In genomic region chr15:85417276-85417675, GRCh38 we compare ENCODE assay signal across 33 cellular contexts. TPM values are rescaled to one million over a fixed set of nuclear protein-coding genes. Genes with fewer than 3 reads are reported as not detected.
A peak's percentile ranks its signal among the peaks of the same experiment; 100 is the strongest.
DNase-seq lines count a peak whose midpoint lies in the region; ATAC-seq, FAIRE-seq and TF ChIP-seq lines count a peak whose summit lies in the region.
"Had no signal": no experiment of that assay in that cellular context is flagged by ENCODE, and none has a peak within 500 bp of the region (broad histone marks: within the 10 kb centered on the region; RNA-seq: fewer than 3 reads in every experiment).

No MANE protein-coding gene starts in this region.

- no peaks in the 10 kb centered on the region for H3K27me3 ChIP-seq in RWPE2 (ENCODE audit: insufficient read depth, poor library complexity, severe bottlenecking)
- no peaks in the 10 kb centered on the region for H3K27me3 ChIP-seq in pancreas
- no peaks in the 10 kb centered on the region for H3K27me3 ChIP-seq in right atrium auricular region
- H3K27me3 ChIP-seq in gastroesophageal sphincter = no peaks in the 10 kb centered on the region
- H3K27me3 ChIP-seq: BLaER1 treated with 17β-estradiol and CSF1 and Interleukin-3, amounts not matched to agents 10 nM and 100 nM; MG63 had no signal

- H3K4me3 ChIP-seq in RWPE2 (ENCODE audit: severe bottlenecking) = no peak overlapping the region
- H3K4me3 ChIP-seq in pancreas = no peak overlapping the region
- H3K4me3 ChIP-seq in right atrium auricular region = no peak overlapping the region
- H3K4me3 ChIP-seq in gastroesophageal sphincter = no peak overlapping the region
- H3K4me3 ChIP-seq: BLaER1 treated with 17β-estradiol and CSF1 and Interleukin-3, amounts not matched to agents 10 nM and 100 nM; GM12878; MG63; PC-9 had no signal

- H3K27ac ChIP-seq in RWPE2 (ENCODE audit: poor library complexity, severe bottlenecking) = peak overlapping the region; percentile 88
- H3K27ac ChIP-seq in pancreas = peak overlapping the region in 2 of 4 donors; percentile 4 to 42
- H3K27ac ChIP-seq in right atrium auricular region = no peak overlapping the region
- no peak overlapping the region for H3K27ac ChIP-seq in gastroesophageal sphincter
- H3K27ac ChIP-seq: BLaER1 treated with 17β-estradiol and CSF1 and Interleukin-3, amounts not matched to agents 10 nM and 100 nM; PC-9; RWPE1 had no signal

- peak; percentile 64 for FAIRE-seq in GM12891 (lab: Jason Lieb, UNC)
- FAIRE-seq in islet of Langerhans (lab: Jason Lieb, UNC) = peak; percentile 66
- no peak for FAIRE-seq in pancreas (lab: Jason Lieb, UNC)
- FAIRE-seq: A204.1, GM12878, H54, HTR-8/SVneo had no signal

- 24 to 29% methylated on average over 5 of the region's 5 CpGs for WGBS in pancreas, 2 donors
- WGBS in gastroesophageal sphincter (ENCODE audit: low coverage in 1 of 2), 2 donors = 77 to 84% methylated on average over 5 of the region's 5 CpGs

- DNase-seq in GM12891 (ENCODE audit: insufficient read length, low spot score) = no peak
- DNase-seq in RWPE2 (ENCODE audit: low spot score) = no peak
- no peak for DNase-seq in pancreas
- no peak for DNase-seq in right atrium auricular region (ENCODE audit: low spot score)
- DNase-seq: AML-193; Caco-2; CD4-positive, alpha-beta T cell; DMS 273 treated with DMSO at 0.1 percent for 48 hours; DMS79; EL; GDM1; KBM-7; MG63; NCI-H1105 treated with DMSO at 0.1 percent for 48 hours; NCI-H146; NCI-H1930; NCI-H2107; NCI-H446; NCI-H524 treated with DMSO at 0.1 percent for 48 hours; NCI-H774; NK-92 treated with Interleukin-12 subunit alpha and Interleukin-12 subunit beta, amount 100 ng/mL, for 24 hours; PC-9; SHP77 treated with DMSO at 0.1 percent for 48 hours had no signal

- H3K4me1 ChIP-seq in RWPE2 (ENCODE audit: insufficient read depth, poor library complexity, severe bottlenecking) (peaks cover 66% of the 10 kb centered on the region), pancreas (peaks cover under 1 to 57% (median 27%) of the 10 kb centered on the region in 3 donors), right atrium auricular region (peaks cover 0 to 54% of the 10 kb centered on the region in 2 donors), gastroesophageal sphincter (peaks cover 7 to 88% (median 12%) of the 10 kb centered on the region in 3 donors)

- no peaks in the 10 kb centered on the region for H3K36me3 ChIP-seq in RWPE2 (ENCODE audit: low read depth)
- no peaks in the 10 kb centered on the region for H3K36me3 ChIP-seq in pancreas
- no peaks in the 10 kb centered on the region for H3K36me3 ChIP-seq in right atrium auricular region
- H3K36me3 ChIP-seq in gastroesophageal sphincter = no peaks in the 10 kb centered on the region
- H3K36me3 ChIP-seq: MG63 had no signal

- ATAC-seq in RWPE2 (ENCODE audit: low read depth) (no peak), pancreas (peak; percentile 21 to 67 (median 40)), HG02642 (IDR thresholded peaks at IDR 0.05; ENCODE audit: poor library complexity, unreplicated experiment) (no peak), gastroesophageal sphincter (no peak), GM19328 (IDR thresholded peaks at IDR 0.05; ENCODE audit: unreplicated experiment) (no peak)
- ATAC-seq: GM12878 had no signal

- H3K9me3 ChIP-seq in RWPE2 (ENCODE audit: severe bottlenecking) (no peaks in the 10 kb centered on the region), pancreas (no peaks in the 10 kb centered on the region), right atrium auricular region (no peaks in the 10 kb centered on the region), gastroesophageal sphincter (no peaks in the 10 kb centered on the region)
- H3K9me3 ChIP-seq: Caco-2, MG63 had no signal

- no peak for TF ChIP-seq POLR2A in GM12891 (IDR thresholded peaks at IDR 0.05; ENCODE audit: low read depth, low read length)
- TF ChIP-seq POLR2A in gastroesophageal sphincter (IDR thresholded peaks at IDR 0.05) = no peak

- intact Hi-C loops in pancreas (cut with DNase I) = no loop called here

- TF ChIP-seq EP300 in gastroesophageal sphincter (IDR thresholded peaks at IDR 0.05) = no peak

- TF ChIP-seq CTCF in RWPE2 (IDR thresholded peaks at IDR 0.05; ENCODE audit: poor library complexity, severe bottlenecking) (no peak), pancreas (IDR thresholded peaks at IDR 0.05) (no peak), right atrium auricular region (IDR thresholded peaks at IDR 0.05) (no peak), gastroesophageal sphincter (IDR thresholded peaks at IDR 0.05) (no peak)

TF ChIP-seq in GM12891, 5 proteins besides CTCF, POLR2A, EP300 and RAD21:
- TF ChIP-seq SPI1 (IDR thresholded peaks at IDR 0.05; ENCODE audit: low read depth, low read length) = no peak
- TF ChIP-seq POLR2AphosphoS5 (IDR thresholded peaks at IDR 0.05; ENCODE audit: low read depth, low read length) = no peak
- TF ChIP-seq PAX5 (IDR thresholded peaks at IDR 0.05; ENCODE audit: insufficient read depth, low read length, severe bottlenecking) = no peak
- no peak for TF ChIP-seq POU2F2 (IDR thresholded peaks at IDR 0.05; ENCODE audit: low read depth, low read length)
- no peak for TF ChIP-seq TAF1 (IDR thresholded peaks at IDR 0.05; ENCODE audit: low read depth, low read length)

RNA-seq across cellular contexts. Expression of gene AKAP13, which starts 36.9 kb away (rescaled TPM):
- polyA plus RNA-seq in GM12891 (2012; ENCODE audit: low read depth, missing spikeins) = 46.1 TPM
- total RNA-seq in pancreas (100 to 1,000 TPM in 3 of 6 donors, 10 to 100 TPM in 3; 79.9 to 139 (median 113) TPM), right atrium auricular region (100 to 1,000 TPM; 293 to 339 TPM), gastroesophageal sphincter (100 to 1,000 TPM; 196 to 252 (median 215) TPM)
- polyA plus RNA-seq in pancreas = 10 to 100 TPM; 64.9 to 77.4 TPM

Comparison
In these comparisons a context has a peak if more than half of its experiments do, and no peak if none do; other contexts are left out.
1. ATAC-seq: peak in pancreas (4 of 4); none in RWPE2 (single experiment), HG02642 (single experiment), gastroesophageal sphincter (single experiment) and GM19328 (single experiment).